In genomic region chr11:409600-410471, GRCh38 we compare ENCODE assay signal across 1 cellular context.
TF ChIP-seq lines count a peak whose summit lies in the region.

No MANE protein-coding gene starts in this region.

TF ChIP-seq in K562, 482 proteins besides CTCF, POLR2A, EP300 and RAD21:
- TF ChIP-seq POLR2G (IDR thresholded peaks at IDR 0.05; ENCODE audit: low read depth, low read length): peak; percentile 22; the same call in 1 of the 2 replicates
- no peak for TF ChIP-seq ZBTB2 (IDR thresholded peaks at IDR 0.05)
- no peak for TF ChIP-seq ETV5 (CRISPR knock-in tag; IDR thresholded peaks at IDR 0.05; ENCODE audit: low read depth)
- no peak for TF ChIP-seq XRCC4 (IDR thresholded peaks at IDR 0.05; ENCODE audit: extremely low read depth, insufficient read depth, insufficient read length)
- no peak for TF ChIP-seq ZBTB11 (CRISPR knock-in tag; IDR thresholded peaks at IDR 0.05)
- no peak for TF ChIP-seq PHTF2 (CRISPR knock-in tag; IDR thresholded peaks at IDR 0.05)
- TF ChIP-seq ZNF311 (CRISPR knock-in tag; IDR thresholded peaks at IDR 0.05): no peak
